Comparison of ENCODE assay signal across 24 cellular contexts in the genomic region with DNA sequence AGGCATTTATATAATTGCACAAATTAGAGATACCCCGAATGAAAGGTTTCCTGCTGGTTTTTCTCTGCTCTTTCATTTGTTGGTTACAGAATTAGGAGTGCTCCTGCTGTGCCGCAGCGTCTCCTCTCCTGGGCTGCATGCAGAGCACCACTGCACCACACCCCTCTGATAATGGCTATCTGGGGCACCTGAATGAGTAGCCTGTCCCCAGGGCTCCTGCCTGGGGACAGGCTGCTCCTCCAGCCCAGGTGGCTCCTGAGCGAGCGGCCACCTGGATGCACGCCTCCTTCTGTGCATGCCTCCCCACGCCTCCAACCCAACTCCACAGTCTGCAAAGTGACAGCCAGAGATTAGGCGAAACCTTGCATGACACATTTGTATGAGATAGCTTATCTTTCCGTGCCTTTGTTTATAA.
A peak's percentile ranks its signal among the peaks of the same experiment; 100 is the strongest.
DNase-seq lines count a peak whose midpoint lies in the region; ATAC-seq and TF ChIP-seq lines count a peak whose summit lies in the region.
"Had no signal": no experiment of that assay in that cellular context is flagged by ENCODE, and none has a peak within 500 bp of the region (broad histone marks: within the 10 kb centered on the region; RNA-seq: fewer than 3 reads in every experiment).

No MANE protein-coding gene starts in this region.

- no peaks in the 10 kb centered on the region for H3K9me3 ChIP-seq in body of pancreas
- no peaks in the 10 kb centered on the region for H3K9me3 ChIP-seq in SJCRH30 (replicated peaks)
- H3K9me3 ChIP-seq: BE2C, right lobe of liver, testis, uterus had no signal

- H3K27me3 ChIP-seq in body of pancreas (no peaks in the 10 kb centered on the region), SJCRH30 (no peaks in the 10 kb centered on the region)
- H3K27me3 ChIP-seq: BE2C, right lobe of liver, testis, uterus had no signal

- TF ChIP-seq CTCF in body of pancreas (IDR thresholded peaks at IDR 0.05) = no peak
- TF ChIP-seq CTCF in progenitor cell of endocrine pancreas (IDR thresholded peaks at IDR 0.05; ENCODE audit: unreplicated experiment) = no peak

- no peak overlapping the region for H3K4me3 ChIP-seq in body of pancreas
- no peak overlapping the region for H3K4me3 ChIP-seq in SJCRH30
- H3K4me3 ChIP-seq: lung, right lobe of liver, testis, uterus had no signal

- 13 to 16% methylated on average over 9 of the region's 9 CpGs for WGBS in body of pancreas, 2 donors

- H3K4me1 ChIP-seq in body of pancreas (peaks cover 13% of the 10 kb centered on the region), SJCRH30 (no peaks in the 10 kb centered on the region; the same call in 1 of the 2 replicates)
- H3K4me1 ChIP-seq: BE2C, right lobe of liver, uterus had no signal

- no peaks in the 10 kb centered on the region for H3K9me3 Mint-ChIP-seq in activated CD4-positive, alpha-beta T cell treated with anti-CD3 and anti-CD28 coated beads, Interleukin-2, amount 10 ng/mL, durations not matched to agents 24 days and 14 days
- no peaks in the 10 kb centered on the region for H3K9me3 Mint-ChIP-seq in activated CD4-positive, alpha-beta T cell treated with anti-CD3 and anti-CD28 coated beads, Interleukin-2, amount 10 ng/mL, durations not matched to agents 7 days and 5 days
- peaks cover 3% of the 10 kb centered on the region for H3K9me3 Mint-ChIP-seq in progenitor cell of endocrine pancreas (ENCODE audit: low read depth)
- H3K9me3 Mint-ChIP-seq: dendritic cell treated with granulocyte-macrophage colony-stimulating factor and Interleukin-4, amounts not matched to agents 40 ng/mL and 50 ng/mL, for 4 days had no signal

- H3K36me3 Mint-ChIP-seq in activated CD4-positive, alpha-beta T cell treated with anti-CD3 and anti-CD28 coated beads, Interleukin-2, amount 10 ng/mL, durations not matched to agents 24 days and 14 days (ENCODE audit: low read depth) = no peaks in the 10 kb centered on the region
- no peaks in the 10 kb centered on the region for H3K36me3 Mint-ChIP-seq in activated CD4-positive, alpha-beta T cell treated with anti-CD3 and anti-CD28 coated beads, Interleukin-2, amount 10 ng/mL, durations not matched to agents 7 days and 5 days (ENCODE audit: low read depth)
- peaks cover 2% of the 10 kb centered on the region for H3K36me3 Mint-ChIP-seq in progenitor cell of endocrine pancreas (ENCODE audit: insufficient read depth)

- POLR2A ChIA-PET in activated CD4-positive, alpha-beta T cell treated with anti-CD3 and anti-CD28 coated beads, Interleukin-2, amount 10 ng/mL, durations not matched to agents 7 days and 5 days (lab: Charles Lee) = no interaction called here

- H3K36me3 ChIP-seq in body of pancreas (replicated peaks in 1 of 2; ENCODE audit: insufficient read depth in 1 of 2, low read depth in 2 of 2) (no peaks in the 10 kb centered on the region), SJCRH30 (no peaks in the 10 kb centered on the region)
- H3K36me3 ChIP-seq: BE2C, right lobe of liver, uterus had no signal

- ATAC-seq in body of pancreas (peak; percentile 67), GM19397 (IDR thresholded peaks at IDR 0.05; ENCODE audit: unreplicated experiment) (no peak), GM21381 (IDR thresholded peaks at IDR 0.05; ENCODE audit: unreplicated experiment) (no peak)
- ATAC-seq: Right ventricle myocardium inferior had no signal

- CTCF ChIA-PET in activated CD4-positive, alpha-beta T cell treated with anti-CD3 and anti-CD28 coated beads, Interleukin-2, amount 10 ng/mL, durations not matched to agents 7 days and 5 days (lab: Charles Lee) = no interaction called here

- H3K4me1 Mint-ChIP-seq in activated CD4-positive, alpha-beta T cell treated with anti-CD3 and anti-CD28 coated beads, Interleukin-2, amount 10 ng/mL, durations not matched to agents 24 days and 14 days = no peaks in the 10 kb centered on the region
- H3K4me1 Mint-ChIP-seq in activated CD4-positive, alpha-beta T cell treated with anti-CD3 and anti-CD28 coated beads, Interleukin-2, amount 10 ng/mL, durations not matched to agents 7 days and 5 days = no peaks in the 10 kb centered on the region
- H3K4me1 Mint-ChIP-seq in progenitor cell of endocrine pancreas (ENCODE audit: low read depth) = peaks cover 34% of the 10 kb centered on the region

- TF ChIP-seq POLR2A in body of pancreas (IDR thresholded peaks at IDR 0.05) = no peak

- intact Hi-C loops in activated CD4-positive, alpha-beta T cell treated with anti-CD3 and anti-CD28 coated beads, Interleukin-2, amount 10 ng/mL, durations not matched to agents 24 days and 14 days (cut with micrococcal nuclease) = no loop called here
- intact Hi-C loops in body of pancreas (cut with DNase I) = no loop called here

- no peaks in the 10 kb centered on the region for H3K27me3 Mint-ChIP-seq in activated CD4-positive, alpha-beta T cell treated with anti-CD3 and anti-CD28 coated beads, Interleukin-2, amount 10 ng/mL, durations not matched to agents 24 days and 14 days
- no peaks in the 10 kb centered on the region for H3K27me3 Mint-ChIP-seq in activated CD4-positive, alpha-beta T cell treated with anti-CD3 and anti-CD28 coated beads, Interleukin-2, amount 10 ng/mL, durations not matched to agents 7 days and 5 days
- peaks cover 3% of the 10 kb centered on the region for H3K27me3 Mint-ChIP-seq in progenitor cell of endocrine pancreas
- H3K27me3 Mint-ChIP-seq: dendritic cell treated with granulocyte-macrophage colony-stimulating factor and Interleukin-4, amounts not matched to agents 40 ng/mL and 50 ng/mL, for 4 days had no signal

- no peak overlapping the region for H3K4me3 Mint-ChIP-seq in activated CD4-positive, alpha-beta T cell treated with anti-CD3 and anti-CD28 coated beads, Interleukin-2, amount 10 ng/mL, durations not matched to agents 24 days and 14 days
- H3K4me3 Mint-ChIP-seq in activated CD4-positive, alpha-beta T cell treated with anti-CD3 and anti-CD28 coated beads, Interleukin-2, amount 10 ng/mL, durations not matched to agents 7 days and 5 days = no peak overlapping the region
- peak overlapping the region; percentile 22 for H3K4me3 Mint-ChIP-seq in progenitor cell of endocrine pancreas (ENCODE audit: low read depth)
- H3K4me3 Mint-ChIP-seq: activated naive CD4-positive, alpha-beta T cell treated with anti-CD3 and anti-CD28 coated beads for 36 hours; dendritic cell treated with granulocyte-macrophage colony-stimulating factor and Interleukin-4, amounts not matched to agents 40 ng/mL and 50 ng/mL, for 4 days had no signal

- peak; percentile 30 for DNase-seq in activated CD4-positive, alpha-beta T cell treated with anti-CD3 and anti-CD28 coated beads, Interleukin-2, amount 10 ng/mL, durations not matched to agents 24 days and 14 days
- DNase-seq in activated CD4-positive, alpha-beta T cell treated with anti-CD3 and anti-CD28 coated beads, Interleukin-2, amount 10 ng/mL, durations not matched to agents 7 days and 5 days = no peak
- DNase-seq in NCI-H2081 treated with DMSO at 0.1 percent for 48 hours (lab: John Stamatoyannopoulos, UW) (peak; percentile 5), body of pancreas (peak; percentile 14 to 43 (median 24)), progenitor cell of endocrine pancreas (ENCODE audit: low spot score, unreplicated experiment) (no peak), SJCRH30 (no peak)
- DNase-seq: activated naive CD4-positive, alpha-beta T cell treated with anti-CD3 and anti-CD28 coated beads for 36 hours; activated T-cell treated with anti-CD3 and anti-CD28 coated beads, Interleukin-2, amount 50 U/mL, for 48 hours; BE2C; DMS79; HCEC 1CT; islet precursor cell; NCI-H2029 treated with DMSO at 0.1 percent for 48 hours; NCI-H526; right lobe of liver; stimulated activated CD4-positive, alpha-beta T cell treated with anti-CD3 and anti-CD28 coated beads, Interleukin-4, amount 100 ng/mL, for 4 hours; stimulated activated naive CD4-positive, alpha-beta T cell; testis; uterus had no signal

- peak overlapping the region in 2 of 4 donors; percentile 2 to 35 for H3K27ac ChIP-seq in body of pancreas
- H3K27ac ChIP-seq in SJCRH30 = no peak overlapping the region
- H3K27ac ChIP-seq: right lobe of liver, testis, uterus had no signal

- H3K27ac Mint-ChIP-seq in activated CD4-positive, alpha-beta T cell treated with anti-CD3 and anti-CD28 coated beads, Interleukin-2, amount 10 ng/mL, durations not matched to agents 24 days and 14 days = no peak overlapping the region
- H3K27ac Mint-ChIP-seq in activated CD4-positive, alpha-beta T cell treated with anti-CD3 and anti-CD28 coated beads, Interleukin-2, amount 10 ng/mL, durations not matched to agents 7 days and 5 days = no peak overlapping the region
- H3K27ac Mint-ChIP-seq in progenitor cell of endocrine pancreas = peak overlapping the region; percentile 75
- H3K27ac Mint-ChIP-seq: activated naive CD4-positive, alpha-beta T cell treated with anti-CD3 and anti-CD28 coated beads for 36 hours; dendritic cell treated with granulocyte-macrophage colony-stimulating factor and Interleukin-4, amounts not matched to agents 40 ng/mL and 50 ng/mL, for 4 days had no signal

Comparison
In these comparisons a context has a peak if more than half of its experiments do, and no peak if none do; other contexts are left out.
1. DNase-seq: peak in activated CD4-positive, alpha-beta T cell treated with anti-CD3 and anti-CD28 coated beads, Interleukin-2, amount 10 ng/mL, durations not matched to agents 24 days and 14 days (single experiment), NCI-H2081 treated with DMSO at 0.1 percent for 48 hours (single experiment) and body of pancreas (4 of 4); none in activated CD4-positive, alpha-beta T cell treated with anti-CD3 and anti-CD28 coated beads, Interleukin-2, amount 10 ng/mL, durations not matched to agents 7 days and 5 days (single experiment), progenitor cell of endocrine pancreas (single experiment) and SJCRH30 (0 of 2).